In the genomic region with DNA sequence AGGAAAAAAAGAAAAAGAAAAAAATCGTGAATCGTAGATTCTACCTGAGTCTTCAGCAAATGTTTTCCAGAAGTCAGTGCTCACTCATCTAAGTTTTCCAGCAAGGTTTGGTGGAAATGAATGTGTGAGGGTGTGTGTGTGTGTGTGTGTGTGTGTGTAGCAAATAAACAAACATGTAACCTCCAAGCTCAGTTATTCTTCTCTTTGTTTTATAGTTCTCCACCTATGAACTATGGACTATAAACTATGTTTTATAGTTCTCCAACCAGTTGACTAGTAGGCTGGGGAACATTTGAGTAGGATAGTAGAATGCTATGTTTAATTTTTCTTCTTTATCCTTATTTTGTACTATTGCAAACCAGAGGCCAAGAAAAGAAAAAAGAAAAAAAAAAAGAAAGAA, we compare ENCODE assay signal across 17 cellular contexts. TPM values are rescaled to one million over a fixed set of nuclear protein-coding genes. Genes with fewer than 3 reads are reported as not detected.
DNase-seq lines count a peak whose midpoint lies in the region; ATAC-seq and TF ChIP-seq lines count a peak whose summit lies in the region.
"Had no signal": no experiment of that assay in that cellular context is flagged by ENCODE, and none has a peak within 500 bp of the region (broad histone marks: within the 10 kb centered on the region; RNA-seq: fewer than 3 reads in every experiment).

No MANE protein-coding gene starts in this region.

- H4K20me1 ChIP-seq in GM23338 (replicated peaks; ENCODE audit: insufficient read depth) = no peaks in the 10 kb centered on the region
- H4K20me1 ChIP-seq: BLaER1 treated with 17β-estradiol and CSF1 and Interleukin-3, amounts not matched to agents 10 nM and 100 nM had no signal

- H3K27me3 ChIP-seq in GM23338 (ENCODE audit: insufficient read depth) = no peaks in the 10 kb centered on the region
- no peaks in the 10 kb centered on the region for H3K27me3 ChIP-seq in RWPE2 (ENCODE audit: insufficient read depth, poor library complexity, severe bottlenecking)
- H3K27me3 ChIP-seq in transverse colon = no peaks in the 10 kb centered on the region
- H3K27me3 ChIP-seq: BLaER1 treated with 17β-estradiol and CSF1 and Interleukin-3, amounts not matched to agents 10 nM and 100 nM had no signal

- 0 out of 2 replicates have a peak, but pooled peaks cover 3% of the 10 kb centered on the region for H3K9me2 ChIP-seq in GM23338 (ENCODE audit: insufficient read depth)

- no peak for TF ChIP-seq POLR2A in transverse colon (IDR thresholded peaks at IDR 0.05)

- TF ChIP-seq EP300 in transverse colon (IDR thresholded peaks at IDR 0.05; ENCODE audit: low read depth) = no peak

- in situ Hi-C loops in transverse colon (cut with MboI; ENCODE audit: low pct_ligation_motif_present in 1 of 4, low pct_unique_long_range_greater_than_20kb in 1 of 4, low sequenced_read_pairs in 3 of 4) = no loop called here

- 40 to 59% methylated on average over 2 of the region's 2 CpGs for WGBS in transverse colon (ENCODE audit: low coverage in 1 of 2), 2 donors

- peak overlapping the region; percentile 60; the same call in 1 of the 2 replicates for H2AFZ ChIP-seq in GM23338

- DNase-seq in GM23338 (ENCODE audit: low spot score) (no peak), RWPE2 (ENCODE audit: low spot score) (no peak), left colon (no peak), transverse colon (peak; percentile 38), DMS114 treated with DMSO at 0.1 percent for 48 hours (lab: John Stamatoyannopoulos, UW; ENCODE audit: unreplicated experiment) (no peak), GM20000 (ENCODE audit: low spot score) (no peak), HuH-7 (ENCODE audit: low spot score) (no peak)
- DNase-seq: 8988T; ACHN; Calu3; CD4-positive, CD25-positive, alpha-beta regulatory T cell; DMS 273 treated with DMSO at 0.1 percent for 48 hours; DMS79; KBM-7 had no signal

- intact Hi-C loops in left colon (cut with DNase I, micrococcal nuclease) (no loop called here), transverse colon (cut with DNase I; ENCODE audit: low total_unique reads) (no loop called here)

- H3K79me2 ChIP-seq in GM23338 (replicated peaks; ENCODE audit: insufficient read depth) = no peaks in the 10 kb centered on the region

- ATAC-seq in GM23338 (no peak), RWPE2 (ENCODE audit: low read depth) (no peak), left colon (peak; percentile 99)
- ATAC-seq: GM12878 had no signal

- H3K9me3 ChIP-seq in RWPE2 (ENCODE audit: severe bottlenecking) (no peaks in the 10 kb centered on the region), transverse colon (no peaks in the 10 kb centered on the region)
- H3K9me3 ChIP-seq: BLaER1 treated with 17β-estradiol and CSF1 and Interleukin-3, amounts not matched to agents 10 nM and 100 nM; HAP-1 had no signal

- H3K9me3 Mint-ChIP-seq in GM23338 = no peaks in the 10 kb centered on the region; the same call in 2 of the 3 replicates

- H3K4me1 Mint-ChIP-seq in GM23338 = peaks cover 5% of the 10 kb centered on the region; the same call in 1 of the 3 replicates
- H3K4me1 Mint-ChIP-seq: CD4-positive, CD25-positive, alpha-beta regulatory T cell had no signal

- no peak overlapping the region for H3K27ac ChIP-seq in GM23338 (ENCODE audit: low read depth)
- peak overlapping the region; percentile 99 for H3K27ac ChIP-seq in RWPE2 (ENCODE audit: poor library complexity, severe bottlenecking)
- peak overlapping the region; percentile 1 to 65 (median 42) for H3K27ac ChIP-seq in transverse colon
- H3K27ac ChIP-seq: BLaER1 treated with 17β-estradiol and CSF1 and Interleukin-3, amounts not matched to agents 10 nM and 100 nM had no signal

- H3K4me2 ChIP-seq in GM23338 = no peak overlapping the region
- H3K4me2 ChIP-seq: BLaER1 treated with 17β-estradiol and CSF1 and Interleukin-3, amounts not matched to agents 10 nM and 100 nM had no signal

- H3K4me1 ChIP-seq in GM23338 (ENCODE audit: insufficient read depth) (peaks cover 4% of the 10 kb centered on the region; the same call in 1 of the 2 replicates), RWPE2 (ENCODE audit: insufficient read depth, poor library complexity, severe bottlenecking) (peaks cover 29% of the 10 kb centered on the region), transverse colon (peaks cover 5 to 18% (median 7%) of the 10 kb centered on the region in 4 donors)
- H3K4me1 ChIP-seq: BLaER1 treated with 17β-estradiol and CSF1 and Interleukin-3, amounts not matched to agents 10 nM and 100 nM; HAP-1 had no signal

- H3K36me3 Mint-ChIP-seq in GM23338 (ENCODE audit: low read depth) = no peaks in the 10 kb centered on the region
- H3K36me3 Mint-ChIP-seq: CD4-positive, CD25-positive, alpha-beta regulatory T cell had no signal

- no peak overlapping the region for H3K4me3 ChIP-seq in GM23338
- no peak overlapping the region for H3K4me3 ChIP-seq in RWPE2 (ENCODE audit: severe bottlenecking)
- no peak overlapping the region for H3K4me3 ChIP-seq in transverse colon
- H3K4me3 ChIP-seq: BLaER1 treated with 17β-estradiol and CSF1 and Interleukin-3, amounts not matched to agents 10 nM and 100 nM; GM12878; HAP-1 had no signal

- peaks cover 2% of the 10 kb centered on the region for H3K27me3 Mint-ChIP-seq in GM23338 (ENCODE audit: insufficient read depth, low read depth, poor library complexity)

- H3K4me3 Mint-ChIP-seq in GM23338 = no peak overlapping the region
- H3K4me3 Mint-ChIP-seq: CD4-positive, CD25-positive, alpha-beta regulatory T cell had no signal

- no peaks in the 10 kb centered on the region for H3K36me3 ChIP-seq in GM23338 (ENCODE audit: insufficient read depth)
- no peaks in the 10 kb centered on the region for H3K36me3 ChIP-seq in RWPE2 (ENCODE audit: low read depth)
- no peaks in the 10 kb centered on the region for H3K36me3 ChIP-seq in transverse colon
- H3K36me3 ChIP-seq: BLaER1 treated with 17β-estradiol and CSF1 and Interleukin-3, amounts not matched to agents 10 nM and 100 nM; HAP-1 had no signal

- H3K27ac Mint-ChIP-seq in GM23338 = no peak overlapping the region
- H3K27ac Mint-ChIP-seq: CD4-positive, CD25-positive, alpha-beta regulatory T cell had no signal

- no peak for TF ChIP-seq CTCF in GM23338 (conservative IDR thresholded peaks at IDR 0.05; ENCODE audit: low read depth in 2 of 2)
- TF ChIP-seq CTCF in RWPE2 (IDR thresholded peaks at IDR 0.05; ENCODE audit: poor library complexity, severe bottlenecking) = no peak
- TF ChIP-seq CTCF in transverse colon (IDR thresholded peaks at IDR 0.05) = no peak
- TF ChIP-seq CTCF in GM20000 (IDR thresholded peaks at IDR 0.05; ENCODE audit: extremely low read depth, missing control alignments) = no peak

- H3F3A ChIP-seq in GM23338 (replicated peaks; ENCODE audit: low read depth) = no peaks in the 10 kb centered on the region

TF ChIP-seq in GM23338, 12 proteins besides CTCF, POLR2A, EP300 and RAD21 (continues in another document):
- no peak for TF ChIP-seq STAT1 (IDR thresholded peaks at IDR 0.05; ENCODE audit: unreplicated experiment)
- TF ChIP-seq CREB1 (CRISPR knock-in tag; IDR thresholded peaks at IDR 0.05; ENCODE audit: low read depth) = no peak
- TF ChIP-seq, protein P1, sequence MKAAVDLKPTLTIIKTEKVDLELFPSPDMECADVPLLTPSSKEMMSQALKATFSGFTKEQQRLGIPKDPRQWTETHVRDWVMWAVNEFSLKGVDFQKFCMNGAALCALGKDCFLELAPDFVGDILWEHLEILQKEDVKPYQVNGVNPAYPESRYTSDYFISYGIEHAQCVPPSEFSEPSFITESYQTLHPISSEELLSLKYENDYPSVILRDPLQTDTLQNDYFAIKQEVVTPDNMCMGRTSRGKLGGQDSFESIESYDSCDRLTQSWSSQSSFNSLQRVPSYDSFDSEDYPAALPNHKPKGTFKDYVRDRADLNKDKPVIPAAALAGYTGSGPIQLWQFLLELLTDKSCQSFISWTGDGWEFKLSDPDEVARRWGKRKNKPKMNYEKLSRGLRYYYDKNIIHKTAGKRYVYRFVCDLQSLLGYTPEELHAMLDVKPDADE (IDR thresholded peaks at IDR 0.05) = no peak
- no peak for TF ChIP-seq ZNF331 (CRISPR knock-in tag; IDR thresholded peaks at IDR 0.05; ENCODE audit: low read depth)
- no peak for TF ChIP-seq ZNF114 (CRISPR knock-in tag; IDR thresholded peaks at IDR 0.05)
- TF ChIP-seq, protein P2, sequence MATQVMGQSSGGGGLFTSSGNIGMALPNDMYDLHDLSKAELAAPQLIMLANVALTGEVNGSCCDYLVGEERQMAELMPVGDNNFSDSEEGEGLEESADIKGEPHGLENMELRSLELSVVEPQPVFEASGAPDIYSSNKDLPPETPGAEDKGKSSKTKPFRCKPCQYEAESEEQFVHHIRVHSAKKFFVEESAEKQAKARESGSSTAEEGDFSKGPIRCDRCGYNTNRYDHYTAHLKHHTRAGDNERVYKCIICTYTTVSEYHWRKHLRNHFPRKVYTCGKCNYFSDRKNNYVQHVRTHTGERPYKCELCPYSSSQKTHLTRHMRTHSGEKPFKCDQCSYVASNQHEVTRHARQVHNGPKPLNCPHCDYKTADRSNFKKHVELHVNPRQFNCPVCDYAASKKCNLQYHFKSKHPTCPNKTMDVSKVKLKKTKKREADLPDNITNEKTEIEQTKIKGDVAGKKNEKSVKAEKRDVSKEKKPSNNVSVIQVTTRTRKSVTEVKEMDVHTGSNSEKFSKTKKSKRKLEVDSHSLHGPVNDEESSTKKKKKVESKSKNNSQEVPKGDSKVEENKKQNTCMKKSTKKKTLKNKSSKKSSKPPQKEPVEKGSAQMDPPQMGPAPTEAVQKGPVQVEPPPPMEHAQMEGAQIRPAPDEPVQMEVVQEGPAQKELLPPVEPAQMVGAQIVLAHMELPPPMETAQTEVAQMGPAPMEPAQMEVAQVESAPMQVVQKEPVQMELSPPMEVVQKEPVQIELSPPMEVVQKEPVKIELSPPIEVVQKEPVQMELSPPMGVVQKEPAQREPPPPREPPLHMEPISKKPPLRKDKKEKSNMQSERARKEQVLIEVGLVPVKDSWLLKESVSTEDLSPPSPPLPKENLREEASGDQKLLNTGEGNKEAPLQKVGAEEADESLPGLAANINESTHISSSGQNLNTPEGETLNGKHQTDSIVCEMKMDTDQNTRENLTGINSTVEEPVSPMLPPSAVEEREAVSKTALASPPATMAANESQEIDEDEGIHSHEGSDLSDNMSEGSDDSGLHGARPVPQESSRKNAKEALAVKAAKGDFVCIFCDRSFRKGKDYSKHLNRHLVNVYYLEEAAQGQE (IDR thresholded peaks at IDR 0.05; ENCODE audit: unreplicated experiment) = no peak
- no peak for TF ChIP-seq JUNB (IDR thresholded peaks at IDR 0.05; ENCODE audit: unreplicated experiment)

RNA-seq across cellular contexts. Expression of a gene that starts 44.5 kb away (rescaled TPM):
- 38.6 and 43.7 TPM in 2 replicates for total RNA-seq in GM23338 (2014; rRNA removed; shearing (Covaris generic))
- polyA plus RNA-seq in GM23338 (2016; fragmentation: Nextera tagmentation; extraction: Ambion mirVana) = 44.2 and 46.2 TPM in 2 replicates
- total RNA-seq in left colon = 10 to 100 TPM in 1 of 2 donors, 1 to 10 TPM in 1; 8.8 to 24.8 TPM
- total RNA-seq in transverse colon = 10 to 100 TPM in 3 of 4 donors, 1 to 10 TPM in 1; 4.9 to 37.4 (median 15.8) TPM
